ENCODE assay signal across 8 cellular contexts in genomic region chr12:123457980-123458779, GRCh38. TPM values are rescaled to one million over a fixed set of nuclear protein-coding genes. Genes with fewer than 3 reads are reported as not detected.
A peak's percentile ranks its signal among the peaks of the same experiment; 100 is the strongest.
DNase-seq lines count a peak whose midpoint lies in the region; ATAC-seq, FAIRE-seq and TF ChIP-seq lines count a peak whose summit lies in the region.

SNRNP35 (plus strand) TSS chr12:123458139; CDS start chr12:123465541, 7,402 bp downstream.

- no peaks in the 10 kb centered on the region for H3K27me3 Mint-ChIP-seq in activated naive CD8-positive, alpha-beta T cell treated with anti-CD3 and anti-CD28 coated beads, Interleukin-2, amount 50 U/mL, for 24 hours

- peak; percentile 83 for ATAC-seq in activated naive CD8-positive, alpha-beta T cell treated with anti-CD3 and anti-CD28 coated beads, Interleukin-2, amount 50 U/mL, for 24 hours
- ATAC-seq in pancreas = peak; percentile 82 to 91 (median 88)

- H3K27ac Mint-ChIP-seq in activated naive CD8-positive, alpha-beta T cell treated with anti-CD3 and anti-CD28 coated beads, Interleukin-2, amount 50 U/mL, for 24 hours = peak within 1 kb of the TSS; percentile 99

- H3K36me3 ChIP-seq in H7 (replicated peaks; ENCODE audit: control insufficient read depth, insufficient read depth, low read length) (no peaks in the 10 kb centered on the region), cardiac muscle cell (no peaks in the 10 kb centered on the region), pancreas (no peaks in the 10 kb centered on the region), thyroid gland (no peaks in the 10 kb centered on the region)

- no peaks in the 10 kb centered on the region for H3K9me3 Mint-ChIP-seq in activated naive CD8-positive, alpha-beta T cell treated with anti-CD3 and anti-CD28 coated beads, Interleukin-2, amount 50 U/mL, for 24 hours

- H3K4me3 ChIP-seq in H7 (ENCODE audit: insufficient read depth, low read depth, low read length) (peak within 1 kb of the TSS; percentile 76), cardiac muscle cell (peak within 1 kb of the TSS; percentile 59), pancreas (peak within 1 kb of the TSS; percentile 62 to 89 (median 85)), thyroid gland (replicated peaks in 1 of 3) (peak within 1 kb of the TSS in 2 of 3 donors; percentile 27 to 79)

- peaks cover 36% of the 10 kb centered on the region for H3K4me1 Mint-ChIP-seq in activated naive CD8-positive, alpha-beta T cell treated with anti-CD3 and anti-CD28 coated beads, Interleukin-2, amount 50 U/mL, for 24 hours

- H3K4me3 Mint-ChIP-seq in activated naive CD8-positive, alpha-beta T cell treated with anti-CD3 and anti-CD28 coated beads, Interleukin-2, amount 50 U/mL, for 24 hours = peak within 1 kb of the TSS; percentile 96

- peak; percentile 4 to 58 for TF ChIP-seq POLR2A in thyroid gland (IDR thresholded peaks at IDR 0.05)

- peak; percentile 88 for DNase-seq in EH (ENCODE audit: low read depth)
- peak; percentile 82 for DNase-seq in H7
- DNase-seq in NCI-H1092 treated with DMSO at 0.1 percent for 48 hours (lab: John Stamatoyannopoulos, UW) = peak; percentile 80
- DNase-seq in T follicular helper cell (ENCODE audit: low read depth) = peak; percentile 80
- DNase-seq in activated naive CD8-positive, alpha-beta T cell treated with anti-CD3 and anti-CD28 coated beads, Interleukin-2, amount 50 U/mL, for 24 hours = peak; percentile 81
- peak; percentile 80 to 89 for DNase-seq in cardiac muscle cell (ENCODE audit: low read depth in 1 of 2, low spot score in 1 of 2)
- peak; percentile 67 to 89 (median 80) for DNase-seq in pancreas
- DNase-seq in thyroid gland = peak; percentile 83 to 85

- WGBS in pancreas, 2 donors = 0% methylated on average over 48 of the region's 48 CpGs
- 0 to 1% methylated on average over 46 of the region's 48 CpGs for WGBS in thyroid gland, 2 donors

- peaks cover 7% of the 10 kb centered on the region for H3K36me3 Mint-ChIP-seq in activated naive CD8-positive, alpha-beta T cell treated with anti-CD3 and anti-CD28 coated beads, Interleukin-2, amount 50 U/mL, for 24 hours (ENCODE audit: low read depth)

- H3K4me1 ChIP-seq in cardiac muscle cell (ENCODE audit: low read depth) = no peaks in the 10 kb centered on the region
- peaks cover 0 to 13% (median 5%) of the 10 kb centered on the region in 3 donors for H3K4me1 ChIP-seq in pancreas
- H3K4me1 ChIP-seq in thyroid gland = peaks cover 4 to 15% of the 10 kb centered on the region in 2 donors

- H3K27me3 ChIP-seq in H7 (ENCODE audit: control insufficient read depth, insufficient read depth, low read length) (no peaks in the 10 kb centered on the region), cardiac muscle cell (no peaks in the 10 kb centered on the region), pancreas (no peaks in the 10 kb centered on the region), thyroid gland (no peaks in the 10 kb centered on the region)

- FAIRE-seq in pancreas (lab: Jason Lieb, UNC) = no peak

- intact Hi-C loops in pancreas (cut with DNase I) = no loop called here
- intact Hi-C loops in thyroid gland (cut with DNase I) = no loop called here

- no peaks in the 10 kb centered on the region for H3K9me3 ChIP-seq in cardiac muscle cell (ENCODE audit: low read depth)
- no peaks in the 10 kb centered on the region for H3K9me3 ChIP-seq in pancreas
- no peaks in the 10 kb centered on the region for H3K9me3 ChIP-seq in thyroid gland

- H3K27ac ChIP-seq in cardiac muscle cell (peak within 1 kb of the TSS; percentile 99), pancreas (peak within 1 kb of the TSS; percentile 99), thyroid gland (peak within 1 kb of the TSS; percentile 97 to 99 (median 98))

- TF ChIP-seq CTCF in cardiac muscle cell (IDR thresholded peaks at IDR 0.05; ENCODE audit: low read depth, low read length) (no peak), pancreas (IDR thresholded peaks at IDR 0.05) (no peak), thyroid gland (IDR thresholded peaks at IDR 0.05) (no peak)

RNA-seq across cellular contexts. Expression of gene SNRNP35, which starts in this region (rescaled TPM):
- 5.5 and 12.8 TPM in 2 replicates for total RNA-seq in H7 (2014; rRNA removed; shearing (Covaris generic))
- total RNA-seq in cardiac muscle cell (18.9 and 32.0 TPM in 2 replicates), pancreas (10 to 100 TPM in 1 of 6 donors, 1 to 10 TPM in 5; 6.2 to 13.9 (median 8.3) TPM), thyroid gland (10 to 100 TPM; 19.1 to 36.3 (median 21.4) TPM)
- polyA plus RNA-seq in cardiac muscle cell (36.8 and 41.9 TPM in 2 replicates), pancreas (10 to 100 TPM; 53.0 to 59.4 TPM)

Comparison
In these comparisons a context has a peak if more than half of its experiments do, and no peak if none do; other contexts are left out.
1. Peak in every context shown above with its lines: DNase-seq, ATAC-seq, H3K4me3 ChIP-seq and H3K27ac ChIP-seq.